35 cellular contexts compared by ENCODE assay signal in the genomic region with DNA sequence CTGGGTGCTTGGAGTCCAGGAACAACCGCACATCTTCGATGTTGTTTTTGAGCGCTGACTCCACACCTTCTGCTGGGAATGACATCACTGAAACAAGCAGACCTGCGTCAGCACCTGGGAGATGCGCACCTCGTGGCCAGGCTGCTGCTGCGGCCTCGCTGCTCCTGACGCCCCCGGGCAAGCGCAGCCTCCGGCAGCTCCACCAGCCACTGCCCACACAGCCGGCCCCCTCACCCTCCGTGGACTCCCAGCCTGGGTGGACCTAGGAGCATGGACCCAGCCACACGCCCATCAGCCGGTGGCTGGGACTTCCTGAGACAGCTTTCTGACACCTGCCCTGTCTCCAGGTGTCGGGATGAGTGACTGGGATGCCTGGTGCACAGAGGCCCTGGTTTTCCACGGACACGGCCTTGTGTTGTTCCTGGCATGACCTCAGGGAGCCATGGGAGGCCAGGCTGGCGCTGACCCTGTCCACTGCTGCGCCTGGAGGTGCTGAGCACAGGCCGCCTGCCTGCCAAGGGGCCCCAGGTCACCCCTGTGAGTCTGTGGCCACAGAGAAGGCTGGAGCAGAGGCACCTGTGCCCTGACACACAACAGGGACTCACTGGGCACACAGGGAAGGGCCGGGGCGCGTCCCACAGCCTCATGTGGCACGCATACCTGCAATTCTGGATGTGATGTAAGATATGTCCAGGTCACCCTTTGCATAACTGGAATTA. TPM values are rescaled to one million over a fixed set of nuclear protein-coding genes. Genes with fewer than 3 reads are reported as not detected.
"Had no signal": no experiment of that assay in that cellular context is flagged by ENCODE, and none has a peak within 500 bp of the region (broad histone marks: within the 10 kb centered on the region; RNA-seq: fewer than 3 reads in every experiment).

No MANE protein-coding gene starts in this region.

- H3K4me1 Mint-ChIP-seq: activated B cell treated with CpG ODN at 0.5 μM for 24 hours, brain had no signal

- H3K4me3 ChIP-seq: ascending aorta, breast epithelium, esophagus squamous epithelium, gastroesophageal sphincter had no signal

- H3K27me3 Mint-ChIP-seq: activated B cell treated with CpG ODN at 0.5 μM for 24 hours; activated CD8-positive, alpha-beta T cell treated with anti-CD3 and anti-CD28 coated beads for 36 hours; activated naive CD4-positive, alpha-beta T cell treated with anti-CD3 and anti-CD28 coated beads, Interleukin-2, amount 50 U/mL, for 24 hours; activated naive CD8-positive, alpha-beta T cell treated with anti-CD3 and anti-CD28 coated beads, Interleukin-2, amount 10 ng/mL, durations not matched to agents 7 days and 5 days; activated T-helper 17 cell treated with anti-CD3 and anti-CD28 coated beads, Interleukin-2, amount 50 U/mL, for 72 hours; brain; central memory CD8-positive, alpha-beta T cell; effector memory CD8-positive, alpha-beta T cell; T-cell had no signal

- DNase-seq: activated B cell treated with CpG ODN at 0.5 μM for 24 hours; activated CD4-positive, alpha-beta T cell treated with anti-CD3 and anti-CD28 coated beads for 48 hours; activated CD4-positive, alpha-beta T cell treated with anti-CD3 and anti-CD28 coated beads, Interleukin-2, amount 50 U/mL, for 1 hour; activated CD4-positive, alpha-beta T cell treated with anti-CD3 and anti-CD28 coated beads, Interleukin-2, amount 50 U/mL, for 48 hours; activated CD8-positive, alpha-beta memory T cell treated with anti-CD3 and anti-CD28 coated beads for 24 hours; activated CD8-positive, alpha-beta T cell treated with anti-CD3 and anti-CD28 coated beads for 36 hours; activated effector memory CD4-positive, alpha-beta T cell treated with Interleukin-2 at 50 U/mL for 16 hours; activated gamma-delta T cell treated with Interleukin-2 at 50 U/mL for 16 hours; activated naive CD4-positive, alpha-beta T cell treated with anti-CD3 and anti-CD28 coated beads for 36 hours; activated naive CD8-positive, alpha-beta T cell treated with anti-CD3 and anti-CD28 coated beads, Interleukin-2, amount 10 ng/mL, durations not matched to agents 7 days and 5 days; activated T-cell treated with anti-CD3 and anti-CD28 coated beads, Interleukin-2, amount 50 U/mL, for 4 hours; cortex of kidney; dermis blood vessel endothelial cell; effector CD4-positive, alpha-beta T cell; effector memory CD8-positive, alpha-beta T cell; esophagus squamous epithelium; foreskin melanocyte; head of caudate nucleus; SW 1271; T-cell; T1000; WERI-Rb-1 had no signal

- FAIRE-seq: endothelial cell of umbilical vein had no signal

- H3K9me3 Mint-ChIP-seq: activated B cell treated with CpG ODN at 0.5 μM for 24 hours; activated naive CD4-positive, alpha-beta T cell treated with anti-CD3 and anti-CD28 coated beads, Interleukin-2, amount 50 U/mL, for 24 hours; activated T-cell treated with anti-CD3 and anti-CD28 coated beads, Interleukin-2, amount 50 U/mL, for 4 hours; activated T-helper 17 cell treated with anti-CD3 and anti-CD28 coated beads, Interleukin-2, amount 50 U/mL, for 72 hours; brain; T-cell; T-helper 1 cell treated with Interleukin-12 subunit alpha and Interleukin-12 subunit beta and Interleukin-4 antibody, amounts not matched to agents 30 μg/mL and 1 μg/mL, for 36 hours had no signal

- H3K4me3 Mint-ChIP-seq: activated B cell treated with CpG ODN at 0.5 μM for 24 hours; activated CD8-positive, alpha-beta T cell treated with anti-CD3 and anti-CD28 coated beads for 36 hours; activated naive CD4-positive, alpha-beta T cell treated with anti-CD3 and anti-CD28 coated beads for 36 hours; activated naive CD4-positive, alpha-beta T cell treated with anti-CD3 and anti-CD28 coated beads, Interleukin-2, amount 50 U/mL, for 24 hours; activated naive CD8-positive, alpha-beta T cell treated with anti-CD3 and anti-CD28 coated beads, Interleukin-2, amount 10 ng/mL, durations not matched to agents 7 days and 5 days; activated T-cell treated with anti-CD3 and anti-CD28 coated beads, Interleukin-2, amount 50 U/mL, for 4 hours; activated T-helper 17 cell treated with anti-CD3 and anti-CD28 coated beads, Interleukin-2, amount 50 U/mL, for 72 hours; brain; central memory CD8-positive, alpha-beta T cell; effector memory CD8-positive, alpha-beta T cell; T-cell; T-helper 1 cell treated with Interleukin-12 subunit alpha and Interleukin-12 subunit beta and Interleukin-4 antibody, amounts not matched to agents 30 μg/mL and 1 μg/mL, for 36 hours; T-helper 2 cell treated with Interferon-gamma antibody and Interleukin-4, amounts not matched to agents 5 μg/mL and 100 μg/mL, for 36 hours had no signal

- H3K27ac Mint-ChIP-seq: activated B cell treated with CpG ODN at 0.5 μM for 24 hours; activated naive CD8-positive, alpha-beta T cell treated with anti-CD3 and anti-CD28 coated beads, Interleukin-2, amount 10 ng/mL, durations not matched to agents 7 days and 5 days; activated T-helper 17 cell treated with anti-CD3 and anti-CD28 coated beads, Interleukin-2, amount 50 U/mL, for 72 hours; brain; T-cell; T-helper 1 cell treated with Interleukin-12 subunit alpha and Interleukin-12 subunit beta and Interleukin-4 antibody, amounts not matched to agents 30 μg/mL and 1 μg/mL, for 36 hours; T-helper 2 cell treated with Interferon-gamma antibody and Interleukin-4, amounts not matched to agents 5 μg/mL and 100 μg/mL, for 36 hours had no signal

- H3K27me3 ChIP-seq: ascending aorta, breast epithelium, esophagus squamous epithelium, gastroesophageal sphincter had no signal

- ATAC-seq: activated CD4-positive, CD25-positive, alpha-beta regulatory T cell treated with anti-CD3 and anti-CD28 coated beads, Interleukin-2, amount 50 U/mL, for 24 hours; activated CD8-positive, alpha-beta T cell treated with anti-CD3 and anti-CD28 coated beads for 36 hours; activated T-cell treated with anti-CD3 and anti-CD28 coated beads, Interleukin-2, amount 50 U/mL, for 4 hours; activated T-helper 17 cell treated with anti-CD3 and anti-CD28 coated beads, Interleukin-2, amount 50 U/mL, for 72 hours; effector memory CD8-positive, alpha-beta T cell; gastroesophageal sphincter; T-cell had no signal

RNA-seq across cellular contexts. Expression of gene CPLX1, which starts 57.6 kb away (rescaled TPM):
- total RNA-seq: activated B cell treated with CpG ODN at 0.5 μM for 24 hours; activated CD8-positive, alpha-beta T cell treated with anti-CD3 and anti-CD28 coated beads for 36 hours; fibroblast of villous mesenchyme; glomerular endothelial cell had no signal
